ENCODE assay signal across 13 cellular contexts in genomic region chr2:99974275-99974674, GRCh38.
A peak's percentile ranks its signal among the peaks of the same experiment; 100 is the strongest.
DNase-seq lines count a peak whose midpoint lies in the region; ATAC-seq and TF ChIP-seq lines count a peak whose summit lies in the region.
"Had no signal": no experiment of that assay in that cellular context is flagged by ENCODE, and none has a peak within 500 bp of the region (broad histone marks: within the 10 kb centered on the region; RNA-seq: fewer than 3 reads in every experiment).

No MANE protein-coding gene starts in this region.

- no peak overlapping the region for H3K4me3 Mint-ChIP-seq in osteocyte (ENCODE audit: unreplicated experiment)
- H3K4me3 Mint-ChIP-seq: activated naive CD4-positive, alpha-beta T cell treated with anti-CD3 and anti-CD28 coated beads for 36 hours had no signal

- H3K36me3 ChIP-seq in brain microvascular endothelial cell (replicated peaks) (no peaks in the 10 kb centered on the region), gastroesophageal sphincter (peaks cover 0 to 5% of the 10 kb centered on the region in 2 donors)
- H3K36me3 ChIP-seq: lower lobe of right lung, thoracic aorta had no signal

- peak; percentile 11 for DNase-seq in activated CD4-positive, alpha-beta T cell treated with anti-CD3 and anti-CD28 coated beads for 48 hours
- DNase-seq in activated CD4-positive, alpha-beta T cell treated with anti-CD3 and anti-CD28 coated beads, Interleukin-2, amount 50 U/mL, for 48 hours = no peak
- DNase-seq in NCI-H2171 (lab: John Stamatoyannopoulos, UW) = peak; percentile 71
- DNase-seq in brain microvascular endothelial cell = peak; percentile 23
- no peak for DNase-seq in osteocyte (ENCODE audit: extremely low spot score, unreplicated experiment)
- DNase-seq in dedifferentiated amniotic fluid mesenchymal stem cell (ENCODE audit: extremely low spot score) = no peak
- DNase-seq: activated naive CD4-positive, alpha-beta T cell treated with anti-CD3 and anti-CD28 coated beads for 36 hours; lower lobe of right lung; posterior cingulate gyrus had no signal

- H3K4me1 Mint-ChIP-seq in osteocyte (ENCODE audit: unreplicated experiment) = peaks cover 71% of the 10 kb centered on the region

- no peak overlapping the region for H3K27ac ChIP-seq in brain microvascular endothelial cell
- no peak overlapping the region for H3K27ac ChIP-seq in gastroesophageal sphincter
- H3K27ac ChIP-seq: lower lobe of right lung, thoracic aorta had no signal

- no peak for ATAC-seq in GM19455 (IDR thresholded peaks at IDR 0.05; ENCODE audit: unreplicated experiment)
- ATAC-seq in gastroesophageal sphincter = no peak
- ATAC-seq: HepG2, lower lobe of right lung had no signal

- no peaks in the 10 kb centered on the region for H3K9me3 Mint-ChIP-seq in osteocyte (ENCODE audit: unreplicated experiment)
- H3K9me3 Mint-ChIP-seq: activated naive CD4-positive, alpha-beta T cell treated with anti-CD3 and anti-CD28 coated beads for 36 hours had no signal

- peak overlapping the region; percentile 75 for H3K27ac Mint-ChIP-seq in osteocyte (ENCODE audit: unreplicated experiment)
- H3K27ac Mint-ChIP-seq: activated naive CD4-positive, alpha-beta T cell treated with anti-CD3 and anti-CD28 coated beads for 36 hours had no signal

- no peaks in the 10 kb centered on the region for H3K27me3 Mint-ChIP-seq in osteocyte (ENCODE audit: unreplicated experiment)

- H3K4me3 ChIP-seq in brain microvascular endothelial cell (ENCODE audit: low read depth, low read length) (no peak overlapping the region), gastroesophageal sphincter (no peak overlapping the region)
- H3K4me3 ChIP-seq: lower lobe of right lung, thoracic aorta had no signal

- no peak for TF ChIP-seq CTCF in brain microvascular endothelial cell (IDR thresholded peaks at IDR 0.05; ENCODE audit: low read depth, low read length, missing control alignments)
- TF ChIP-seq CTCF in osteocyte (IDR thresholded peaks at IDR 0.05) = no peak
- TF ChIP-seq CTCF in gastroesophageal sphincter (IDR thresholded peaks at IDR 0.05) = no peak

- in situ Hi-C loops in brain microvascular endothelial cell (cut with HindIII; ENCODE audit: low pct_ligation_motif_present, low sequenced_read_pairs) = no loop called here

- no peak for TF ChIP-seq POLR2A in gastroesophageal sphincter (IDR thresholded peaks at IDR 0.05)

- H3K36me3 Mint-ChIP-seq in osteocyte (ENCODE audit: unreplicated experiment) = peaks cover 80% of the 10 kb centered on the region

- WGBS in gastroesophageal sphincter (ENCODE audit: low coverage in 1 of 2), 2 donors = 80 to 100% methylated on average over 2 to 6 of the region's 6 CpGs

- H3K4me1 ChIP-seq in gastroesophageal sphincter = no peaks in the 10 kb centered on the region
- H3K4me1 ChIP-seq: lower lobe of right lung had no signal

- H3K27me3 ChIP-seq in brain microvascular endothelial cell (replicated peaks) (no peaks in the 10 kb centered on the region), gastroesophageal sphincter (no peaks in the 10 kb centered on the region)

- TF ChIP-seq EP300 in gastroesophageal sphincter (IDR thresholded peaks at IDR 0.05) = no peak

- no peaks in the 10 kb centered on the region for H3K9me3 ChIP-seq in gastroesophageal sphincter
- H3K9me3 ChIP-seq: lower lobe of right lung, thoracic aorta had no signal

Comparison
In these comparisons a context has a peak if more than half of its experiments do, and no peak if none do; other contexts are left out.
1. DNase-seq: peak in activated CD4-positive, alpha-beta T cell treated with anti-CD3 and anti-CD28 coated beads for 48 hours (single experiment), NCI-H2171 (single experiment) and brain microvascular endothelial cell (single experiment); none in activated CD4-positive, alpha-beta T cell treated with anti-CD3 and anti-CD28 coated beads, Interleukin-2, amount 50 U/mL, for 48 hours (0 of 2), osteocyte (single experiment) and dedifferentiated amniotic fluid mesenchymal stem cell (single experiment).